8 cellular contexts compared by ENCODE assay signal in genomic region chr6:26199057-26199772, GRCh38.
DNase-seq lines count a peak whose midpoint lies in the region; ATAC-seq and TF ChIP-seq lines count a peak whose summit lies in the region.

No MANE protein-coding gene starts in this region.

- H3K4me3 ChIP-seq in HFF-Myc (replicated peaks; ENCODE audit: low read depth, low read length) (peak overlapping the region; percentile 77), adipocyte (ENCODE audit: low read length) (peak overlapping the region; percentile 83), aorta (ENCODE audit: low read length in 2 of 2) (peak overlapping the region; percentile 85 to 98)

- H3K27me3 ChIP-seq in adipocyte (replicated peaks; ENCODE audit: control insufficient read depth, insufficient read depth, low read length), result no peaks in the 10 kb centered on the region
- H3K27me3 ChIP-seq in aorta (ENCODE audit: control insufficient read depth in 1 of 2, insufficient read depth in 2 of 2, low read length in 1 of 2), result peaks cover 0 to 2% of the 10 kb centered on the region in 2 donors

- 0 to 1% methylated on average over 42 of the region's 42 CpGs for WGBS in aorta, 2 donors

- ATAC-seq in omental fat pad (ENCODE audit: low FRiP score) (peak; percentile 74), aorta (ENCODE audit: low FRiP score) (peak; percentile 88)

- TF ChIP-seq CTCF in GM10266 (IDR thresholded peaks at IDR 0.05; ENCODE audit: control insufficient read depth, insufficient read depth, low read depth, missing control alignments) (no peak), HFF-Myc (IDR thresholded peaks at IDR 0.05; ENCODE audit: low read depth, low read length, missing control alignments) (no peak), omental fat pad (IDR thresholded peaks at IDR 0.05) (no peak)

- DNase-seq in GM10266 (ENCODE audit: extremely low spot score) (peak; percentile 73), HFF-Myc (ENCODE audit: extremely low read depth, low read depth) (peak; percentile 97), MV-4-11 (lab: John Stamatoyannopoulos, UW) (peak; percentile 98), SIG-M5 treated with dmso at 0.1 percent for 504 hours (lab: John Stamatoyannopoulos, UW; ENCODE audit: unreplicated experiment) (peak; percentile 97), adipocyte (ENCODE audit: low read depth) (peak; percentile 95), head of caudate nucleus (peak in 41 of 42 donors; percentile 42 to 83 (median 63)), omental fat pad (ENCODE audit: low spot score) (no peak), aorta (peak; percentile 76 to 90)

- H3K9me3 ChIP-seq in adipocyte (ENCODE audit: control insufficient read depth, low read length), result no peaks in the 10 kb centered on the region
- no peaks in the 10 kb centered on the region for H3K9me3 ChIP-seq in aorta (ENCODE audit: control insufficient read depth, low read length)

- H3K27ac ChIP-seq in aorta (ENCODE audit: low read depth in 1 of 2, low read length in 2 of 2), result peak overlapping the region; percentile 53 to 99

- no peaks in the 10 kb centered on the region for H3K36me3 ChIP-seq in adipocyte (ENCODE audit: control insufficient read depth, insufficient read depth, low read length, severe bottlenecking)
- H3K36me3 ChIP-seq in aorta (ENCODE audit: control insufficient read depth in 1 of 2, insufficient read depth in 2 of 2, low read length in 1 of 2), result no peaks in the 10 kb centered on the region

- intact Hi-C loops in head of caudate nucleus (cut with DNase I) (loop anchor here (2.0 to 10.0 kb wide), 2 partner anchors 42 to 396 kb away; partner anchors contain the start of gene ABT1), aorta (cut with DNase I) (loop anchor here (5.0 to 10.0 kb wide), 5 partner anchors 42 to 1276 kb away; partner anchors contain the start of gene ZNF184 (in 1 of the 2))

- peak overlapping the region; percentile 61 for H3K9ac ChIP-seq in adipocyte (ENCODE audit: low read length)

- H3K4me1 ChIP-seq in adipocyte (ENCODE audit: control insufficient read depth, insufficient read depth, low read length) (peaks cover 46% of the 10 kb centered on the region), aorta (ENCODE audit: control insufficient read depth in 1 of 2, insufficient read depth in 2 of 2, low read length in 2 of 2) (no peaks in the 10 kb centered on the region)
